ENCODE assay signal across 1 cellular context in the genomic region with DNA sequence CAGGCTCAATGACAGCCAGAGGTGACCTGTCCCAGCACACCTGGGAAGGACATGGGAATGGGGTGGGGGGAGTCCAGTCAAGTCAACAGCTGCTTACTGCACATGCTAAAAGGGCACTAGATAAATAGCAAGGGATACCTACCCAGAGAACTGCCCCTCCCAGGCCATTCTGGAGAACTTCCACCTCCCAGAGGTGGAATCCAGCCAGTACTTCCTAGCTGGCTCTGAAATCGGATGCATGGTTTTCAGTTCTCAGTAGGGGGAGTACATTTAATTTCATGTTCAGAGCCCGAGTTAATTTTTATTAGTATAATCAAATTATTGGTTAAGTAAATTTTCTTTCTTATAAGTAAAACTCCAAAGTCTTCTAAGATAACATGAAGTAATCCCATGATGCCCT.
TF ChIP-seq lines count a peak whose summit lies in the region.

No MANE protein-coding gene starts in this region.

TF ChIP-seq in GM23338, 12 proteins besides CTCF, POLR2A, EP300 and RAD21 (continued from another document):
- TF ChIP-seq, protein P1, sequence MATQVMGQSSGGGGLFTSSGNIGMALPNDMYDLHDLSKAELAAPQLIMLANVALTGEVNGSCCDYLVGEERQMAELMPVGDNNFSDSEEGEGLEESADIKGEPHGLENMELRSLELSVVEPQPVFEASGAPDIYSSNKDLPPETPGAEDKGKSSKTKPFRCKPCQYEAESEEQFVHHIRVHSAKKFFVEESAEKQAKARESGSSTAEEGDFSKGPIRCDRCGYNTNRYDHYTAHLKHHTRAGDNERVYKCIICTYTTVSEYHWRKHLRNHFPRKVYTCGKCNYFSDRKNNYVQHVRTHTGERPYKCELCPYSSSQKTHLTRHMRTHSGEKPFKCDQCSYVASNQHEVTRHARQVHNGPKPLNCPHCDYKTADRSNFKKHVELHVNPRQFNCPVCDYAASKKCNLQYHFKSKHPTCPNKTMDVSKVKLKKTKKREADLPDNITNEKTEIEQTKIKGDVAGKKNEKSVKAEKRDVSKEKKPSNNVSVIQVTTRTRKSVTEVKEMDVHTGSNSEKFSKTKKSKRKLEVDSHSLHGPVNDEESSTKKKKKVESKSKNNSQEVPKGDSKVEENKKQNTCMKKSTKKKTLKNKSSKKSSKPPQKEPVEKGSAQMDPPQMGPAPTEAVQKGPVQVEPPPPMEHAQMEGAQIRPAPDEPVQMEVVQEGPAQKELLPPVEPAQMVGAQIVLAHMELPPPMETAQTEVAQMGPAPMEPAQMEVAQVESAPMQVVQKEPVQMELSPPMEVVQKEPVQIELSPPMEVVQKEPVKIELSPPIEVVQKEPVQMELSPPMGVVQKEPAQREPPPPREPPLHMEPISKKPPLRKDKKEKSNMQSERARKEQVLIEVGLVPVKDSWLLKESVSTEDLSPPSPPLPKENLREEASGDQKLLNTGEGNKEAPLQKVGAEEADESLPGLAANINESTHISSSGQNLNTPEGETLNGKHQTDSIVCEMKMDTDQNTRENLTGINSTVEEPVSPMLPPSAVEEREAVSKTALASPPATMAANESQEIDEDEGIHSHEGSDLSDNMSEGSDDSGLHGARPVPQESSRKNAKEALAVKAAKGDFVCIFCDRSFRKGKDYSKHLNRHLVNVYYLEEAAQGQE (IDR thresholded peaks at IDR 0.05; ENCODE audit: unreplicated experiment) = no peak
- no peak for TF ChIP-seq JUNB (IDR thresholded peaks at IDR 0.05; ENCODE audit: unreplicated experiment)
- no peak for TF ChIP-seq STAT1 (IDR thresholded peaks at IDR 0.05; ENCODE audit: unreplicated experiment)
- TF ChIP-seq, protein P2, sequence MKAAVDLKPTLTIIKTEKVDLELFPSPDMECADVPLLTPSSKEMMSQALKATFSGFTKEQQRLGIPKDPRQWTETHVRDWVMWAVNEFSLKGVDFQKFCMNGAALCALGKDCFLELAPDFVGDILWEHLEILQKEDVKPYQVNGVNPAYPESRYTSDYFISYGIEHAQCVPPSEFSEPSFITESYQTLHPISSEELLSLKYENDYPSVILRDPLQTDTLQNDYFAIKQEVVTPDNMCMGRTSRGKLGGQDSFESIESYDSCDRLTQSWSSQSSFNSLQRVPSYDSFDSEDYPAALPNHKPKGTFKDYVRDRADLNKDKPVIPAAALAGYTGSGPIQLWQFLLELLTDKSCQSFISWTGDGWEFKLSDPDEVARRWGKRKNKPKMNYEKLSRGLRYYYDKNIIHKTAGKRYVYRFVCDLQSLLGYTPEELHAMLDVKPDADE (IDR thresholded peaks at IDR 0.05) = no peak
- no peak for TF ChIP-seq ZNF114 (CRISPR knock-in tag; IDR thresholded peaks at IDR 0.05)
- TF ChIP-seq ZNF331 (CRISPR knock-in tag; IDR thresholded peaks at IDR 0.05; ENCODE audit: low read depth) = no peak
- TF ChIP-seq EZH2phosphoT487 (IDR thresholded peaks at IDR 0.05; ENCODE audit: unreplicated experiment) = no peak
- no peak for TF ChIP-seq EZH2 (IDR thresholded peaks at IDR 0.05; ENCODE audit: low read depth, unreplicated experiment)
- no peak for TF ChIP-seq POLR2AphosphoS5 (IDR thresholded peaks at IDR 0.05; ENCODE audit: low read depth)
